Comparison of ENCODE assay signal across 1 cellular context in genomic region chr18:55038162-55038561, GRCh38.
TF ChIP-seq lines count a peak whose summit lies in the region.

No MANE protein-coding gene starts in this region.

TF ChIP-seq in endothelial cell of umbilical vein, 7 proteins besides CTCF, POLR2A, EP300 and RAD21:
- TF ChIP-seq FOS (IDR thresholded peaks at IDR 0.05; ENCODE audit: borderline replicate concordance, insufficient read depth, low read length) (peak; percentile 49), MYC (IDR thresholded peaks at IDR 0.05; ENCODE audit: low read depth, low read length) (no peak)
TF ChIP-seq in endothelial cell of umbilical vein: peak in this region for 1.
